Comparison of ENCODE assay signal across 8 cellular contexts in the genomic region with DNA sequence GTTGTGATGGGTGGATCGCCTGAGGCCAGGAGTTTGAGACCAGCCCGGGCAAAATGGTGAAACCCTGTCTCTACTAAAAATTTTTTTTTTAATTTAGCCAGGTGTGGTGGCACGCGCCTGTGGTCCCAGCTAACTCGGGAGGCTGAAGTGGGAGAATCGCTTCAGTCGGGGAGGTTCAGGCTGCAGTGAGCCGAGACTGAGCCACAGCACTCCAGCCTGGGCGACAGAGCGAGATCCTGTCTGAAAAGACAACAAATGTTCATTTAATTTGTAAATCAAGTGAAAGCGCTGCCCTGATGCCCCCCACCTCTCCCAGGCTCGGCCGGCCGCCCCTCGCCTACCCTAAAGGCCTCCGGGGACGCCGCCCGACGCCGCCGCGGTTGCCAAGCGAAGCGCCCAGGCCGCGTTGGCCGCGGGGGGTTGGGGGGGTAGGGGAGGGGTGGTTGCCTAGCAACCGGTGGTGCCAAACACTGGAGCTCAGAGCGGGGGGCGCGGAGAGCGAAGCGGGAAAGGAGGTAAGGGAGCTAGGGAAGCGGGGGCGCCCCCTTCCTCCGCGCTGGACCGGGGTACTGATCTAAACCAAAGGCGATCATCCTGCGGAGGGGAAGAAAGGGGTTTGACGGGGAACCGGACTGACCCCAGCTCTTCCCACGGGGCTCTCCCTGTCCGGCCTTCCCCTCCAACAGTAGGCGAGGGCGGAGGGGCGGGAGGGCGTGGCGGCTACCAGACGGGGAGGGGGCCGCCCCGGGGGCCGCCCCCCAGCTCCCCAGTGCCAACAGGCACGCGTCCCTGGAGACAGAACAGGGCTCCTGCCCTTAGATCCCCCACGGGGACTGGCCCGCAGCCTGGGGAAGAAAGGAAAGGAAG. TPM values are rescaled to one million over a fixed set of nuclear protein-coding genes. Genes with fewer than 3 reads are reported as not detected.
DNase-seq lines count a peak whose midpoint lies in the region; ATAC-seq and TF ChIP-seq lines count a peak whose summit lies in the region.

TSS of gene TEKT2 (plus strand) at position 460 of the 867 bp plus-strand sequence. CDS start 828 bp downstream, outside the sequence.

- peak within 1 kb of the TSS; percentile 5 to 73 (median 60) for H3K4me3 Mint-ChIP-seq in naive B cell
- no peak within 1 kb of the TSS for H3K4me3 Mint-ChIP-seq in activated T-helper 2 cell treated with anti-CD3 and anti-CD28 coated beads, Interferon-gamma antibody, Interleukin-2, Interleukin-4, amounts not matched to agents 10 μg/mL and 5 μg/mL and 100 μg/mL, durations not matched to agents 14 hours and 24 hours and 36 hours (ENCODE audit: low read depth)

- peak; percentile 8 for ATAC-seq in naive B cell (ENCODE audit: low read depth in 2 of 2)

- H3K4me3 ChIP-seq in epithelial cell of proximal tubule (ENCODE audit: low read depth, low read length) = peak within 1 kb of the TSS; percentile 63
- H3K4me3 ChIP-seq in MG63 = no peak within 1 kb of the TSS

- no peaks in the 10 kb centered on the region for H3K9me3 Mint-ChIP-seq in naive B cell
- no peaks in the 10 kb centered on the region for H3K9me3 Mint-ChIP-seq in activated T-helper 2 cell treated with anti-CD3 and anti-CD28 coated beads, Interferon-gamma antibody, Interleukin-2, Interleukin-4, amounts not matched to agents 10 μg/mL and 5 μg/mL and 100 μg/mL, durations not matched to agents 14 hours and 24 hours and 36 hours

- no peaks in the 10 kb centered on the region for H3K27me3 ChIP-seq in MG63

- peaks cover 0 to 3% (median 3%) of the 10 kb centered on the region in 3 donors for H3K4me1 Mint-ChIP-seq in naive B cell
- no peaks in the 10 kb centered on the region for H3K4me1 Mint-ChIP-seq in activated T-helper 2 cell treated with anti-CD3 and anti-CD28 coated beads, Interferon-gamma antibody, Interleukin-2, Interleukin-4, amounts not matched to agents 10 μg/mL and 5 μg/mL and 100 μg/mL, durations not matched to agents 14 hours and 24 hours and 36 hours (ENCODE audit: low read depth)

- no peaks in the 10 kb centered on the region for H3K9me3 ChIP-seq in MG63

- H3K36me3 ChIP-seq in MG63 = no peaks in the 10 kb centered on the region

- DNase-seq in DMS 273 (lab: John Stamatoyannopoulos, UW; ENCODE audit: unreplicated experiment) (peak; percentile 84), DMS 273 treated with DMSO at 0.1 percent for 48 hours (lab: John Stamatoyannopoulos, UW) (no peak), NCI-H82 treated with DMSO at 0.1 percent for 48 hours (lab: John Stamatoyannopoulos, UW; ENCODE audit: unreplicated experiment) (peak; percentile 73), epithelial cell of proximal tubule (ENCODE audit: low read depth) (no peak), naive B cell (peak; percentile 31), NAMALWA (ENCODE audit: low spot score) (no peak), MG63 (no peak)
- DNase-seq in activated T-helper 2 cell treated with anti-CD3 and anti-CD28 coated beads, Interferon-gamma antibody, Interleukin-2, Interleukin-4, amounts not matched to agents 10 μg/mL and 5 μg/mL and 100 μg/mL, durations not matched to agents 14 hours and 24 hours and 36 hours (ENCODE audit: low spot score) = no peak

- H3K27me3 Mint-ChIP-seq in naive B cell = peaks cover 11 to 36% (median 19%) of the 10 kb centered on the region in 3 donors
- peaks cover 21% of the 10 kb centered on the region for H3K27me3 Mint-ChIP-seq in activated T-helper 2 cell treated with anti-CD3 and anti-CD28 coated beads, Interferon-gamma antibody, Interleukin-2, Interleukin-4, amounts not matched to agents 10 μg/mL and 5 μg/mL and 100 μg/mL, durations not matched to agents 14 hours and 24 hours and 36 hours (ENCODE audit: low read depth)

- H3K27ac Mint-ChIP-seq in naive B cell = peak within 1 kb of the TSS in 2 of 6 donors; percentile 63 to 66
- H3K27ac Mint-ChIP-seq in activated T-helper 2 cell treated with anti-CD3 and anti-CD28 coated beads, Interferon-gamma antibody, Interleukin-2, Interleukin-4, amounts not matched to agents 10 μg/mL and 5 μg/mL and 100 μg/mL, durations not matched to agents 14 hours and 24 hours and 36 hours = no peak within 1 kb of the TSS

- TF ChIP-seq CTCF in epithelial cell of proximal tubule (conservative IDR thresholded peaks at IDR 0.05; ENCODE audit: low read depth, low read length) = no peak

- no peaks in the 10 kb centered on the region for H3K36me3 Mint-ChIP-seq in naive B cell
- H3K36me3 Mint-ChIP-seq in activated T-helper 2 cell treated with anti-CD3 and anti-CD28 coated beads, Interferon-gamma antibody, Interleukin-2, Interleukin-4, amounts not matched to agents 10 μg/mL and 5 μg/mL and 100 μg/mL, durations not matched to agents 14 hours and 24 hours and 36 hours (ENCODE audit: low read depth) = no peaks in the 10 kb centered on the region

- intact Hi-C loops in activated T-helper 2 cell treated with anti-CD3 and anti-CD28 coated beads, Interferon-gamma antibody, Interleukin-2, Interleukin-4, amounts not matched to agents 10 μg/mL and 5 μg/mL and 100 μg/mL, durations not matched to agents 14 hours and 24 hours and 36 hours (cut with micrococcal nuclease) = no loop called here

RNA-seq across cellular contexts. Expression of gene TEKT2, which starts in this region (rescaled TPM):
- 0.29 and 1.6 TPM in 2 replicates for total RNA-seq in epithelial cell of proximal tubule
- polyA plus RNA-seq in naive B cell (ENCODE audit: low read depth in 6 of 6) = not detected
- total RNA-seq in activated T-helper 2 cell treated with anti-CD3 and anti-CD28 coated beads, Interferon-gamma antibody, Interleukin-2, Interleukin-4, amounts not matched to agents 10 μg/mL and 5 μg/mL and 100 μg/mL, durations not matched to agents 14 hours and 24 hours and 36 hours = 0.18 and 0.21 TPM in 2 replicates
- not detected in 2 replicates for total RNA-seq in MG63 (2014; rRNA removed; shearing (Covaris generic); ENCODE audit: low replicate concordance)

Comparison
In these comparisons a context has a peak if more than half of its experiments do, and no peak if none do; other contexts are left out.
1. DNase-seq: peak in DMS 273 (single experiment) and NCI-H82 treated with DMSO at 0.1 percent for 48 hours (single experiment); none in DMS 273 treated with DMSO at 0.1 percent for 48 hours (single experiment), epithelial cell of proximal tubule (single experiment), NAMALWA (single experiment), activated T-helper 2 cell treated with anti-CD3 and anti-CD28 coated beads, Interferon-gamma antibody, Interleukin-2, Interleukin-4, amounts not matched to agents 10 μg/mL and 5 μg/mL and 100 μg/mL, durations not matched to agents 14 hours and 24 hours and 36 hours (single experiment) and MG63 (single experiment).
2. Peak in DNase-seq and ATAC-seq in naive B cell; RNA of the gene not detected or under 1 TPM.